In genomic region chr21:44521928-44522752, GRCh38 we compare ENCODE assay signal across 23 cellular contexts. TPM values are rescaled to one million over a fixed set of nuclear protein-coding genes. Genes with fewer than 3 reads are reported as not detected.
A peak's percentile ranks its signal among the peaks of the same experiment; 100 is the strongest.
DNase-seq lines count a peak whose midpoint lies in the region; ATAC-seq and TF ChIP-seq lines count a peak whose summit lies in the region.
"Had no signal": no experiment of that assay in that cellular context is flagged by ENCODE, and none has a peak within 500 bp of the region (broad histone marks: within the 10 kb centered on the region; RNA-seq: fewer than 3 reads in every experiment).

No MANE protein-coding gene starts in this region.

- peak; percentile 56 for DNase-seq in activated effector memory CD4-positive, alpha-beta T cell treated with anti-CD3 and anti-CD28 coated beads, Interleukin-2, amount 50 U/mL, for 16 hours
- no peak for DNase-seq in activated effector memory CD4-positive, alpha-beta T cell treated with Interleukin-2 at 50 U/mL for 16 hours
- DNase-seq in dorsolateral prefrontal cortex (peak in 6 of 10 donors; percentile 10 to 33 (median 25)), right lobe of liver (peak in 2 of 3 donors; percentile 19 to 44), transverse colon (peak; percentile 2), COR-L47 (lab: John Stamatoyannopoulos, UW) (no peak), colonic mucosa (no peak), EL (no peak)
- DNase-seq: ACHN; activated CD4-positive, alpha-beta T cell treated with anti-CD3 and anti-CD28 coated beads, Interleukin-2, amount 50 U/mL, for 4 hours; amygdala; C1 segment of cervical spinal cord; foreskin fibroblast; hippocampal formation; IMR-90; NCI-H1417; NCI-H524; RPMI8226 had no signal

- in situ Hi-C loops in transverse colon (cut with MboI; ENCODE audit: low pct_ligation_motif_present in 1 of 4, low pct_unique_long_range_greater_than_20kb in 1 of 4, low sequenced_read_pairs in 3 of 4) = loop anchor here in 1 of 4 donors (25.0 kb wide), 1 partner anchor 265 kb away; no protein-coding TSS in a partner anchor

- no peaks in the 10 kb centered on the region for H3K36me3 ChIP-seq in right lobe of liver
- no peaks in the 10 kb centered on the region for H3K36me3 ChIP-seq in transverse colon
- no peaks in the 10 kb centered on the region for H3K36me3 ChIP-seq in colonic mucosa

- H3K9ac ChIP-seq in colonic mucosa (ENCODE audit: low read depth in 2 of 2, low read length in 2 of 2) = no peak overlapping the region

- H3K27me3 ChIP-seq in dorsolateral prefrontal cortex (peaks cover 0 to 16% (median 0%) of the 10 kb centered on the region in 45 donors), right lobe of liver (no peaks in the 10 kb centered on the region), transverse colon (no peaks in the 10 kb centered on the region), colonic mucosa (no peaks in the 10 kb centered on the region)

- TF ChIP-seq POLR2A in right lobe of liver (IDR thresholded peaks at IDR 0.05) (no peak), transverse colon (IDR thresholded peaks at IDR 0.05) (no peak)

- no peaks in the 10 kb centered on the region for H3K4me1 ChIP-seq in right lobe of liver
- H3K4me1 ChIP-seq in transverse colon = no peaks in the 10 kb centered on the region
- no peaks in the 10 kb centered on the region for H3K4me1 ChIP-seq in colonic mucosa

- H3K4me3 ChIP-seq in dorsolateral prefrontal cortex (no peak overlapping the region), right lobe of liver (no peak overlapping the region), transverse colon (no peak overlapping the region), colonic mucosa (no peak overlapping the region)

- 87% methylated on average over 3 of the region's 33 CpGs for WGBS in right lobe of liver (ENCODE audit: insufficient coverage, low coverage, low lambda C conversion rate, missing lambda C conversion rate)
- WGBS in transverse colon (ENCODE audit: low coverage in 1 of 2), 2 donors = 88 to 89% methylated on average over 5 to 33 of the region's 33 CpGs

- intact Hi-C loops in dorsolateral prefrontal cortex (cut with DNase I) (loop anchor here in 1 of 2 donors (10.0 kb wide), 1 partner anchor 243 kb away; no protein-coding TSS in a partner anchor), right lobe of liver (cut with DNase I) (no loop called here), transverse colon (cut with DNase I; ENCODE audit: low total_unique reads) (no loop called here), colonic mucosa (cut with DNase I) (no loop called here)

- TF ChIP-seq CTCF in dorsolateral prefrontal cortex (IDR thresholded peaks at IDR 0.05 in 54 of 56, conservative IDR thresholded peaks at IDR 0.05 in 2 of 56; ENCODE audit: low read depth in 1 of 56, partially characterized antibody in 56 of 56) (no peak), right lobe of liver (IDR thresholded peaks at IDR 0.05) (no peak), transverse colon (IDR thresholded peaks at IDR 0.05) (no peak), colonic mucosa (IDR thresholded peaks at IDR 0.05) (no peak)

- H3K9me3 ChIP-seq in right lobe of liver (no peaks in the 10 kb centered on the region), transverse colon (no peaks in the 10 kb centered on the region), colonic mucosa (no peaks in the 10 kb centered on the region)

- no peak for TF ChIP-seq EP300 in transverse colon (IDR thresholded peaks at IDR 0.05; ENCODE audit: low read depth)

- H3K27ac ChIP-seq in dorsolateral prefrontal cortex (no peak overlapping the region), right lobe of liver (no peak overlapping the region), transverse colon (no peak overlapping the region), colonic mucosa (no peak overlapping the region)
- H3K27ac ChIP-seq: epithelial cell of prostate, HL-60 had no signal

- ATAC-seq in right lobe of liver = peak; percentile 19 to 40 (median 28)

RNA-seq across cellular contexts. Expression of gene KRTAP10-1, which starts 17.9 kb away (rescaled TPM):
- total RNA-seq in dorsolateral prefrontal cortex = under 1 TPM in 1 of 120 experiments, not detected in 119; 0.31 TPM
- not detected for total RNA-seq in right lobe of liver
- not detected for total RNA-seq in transverse colon
- total RNA-seq in colonic mucosa = not detected
- total RNA-seq: dermis microvascular lymphatic vessel endothelial cell, IMR-90, pulmonary artery endothelial cell, subcutaneous adipose tissue had no signal

RNA-seq across cellular contexts. Expression of gene KRTAP10-2, which starts 29.2 kb away (rescaled TPM):
- total RNA-seq in dorsolateral prefrontal cortex = 1 to 10 TPM in 2 of 120 experiments, under 1 TPM in 2, not detected in 116; 0.44 to 1.8 (median 1.1) TPM
- total RNA-seq in right lobe of liver = not detected
- total RNA-seq in transverse colon = not detected
- not detected for total RNA-seq in colonic mucosa
- total RNA-seq: dermis microvascular lymphatic vessel endothelial cell, IMR-90, pulmonary artery endothelial cell, subcutaneous adipose tissue had no signal

RNA-seq across cellular contexts. Expression of gene KRTAP10-3, which starts 36.5 kb away (rescaled TPM):
- total RNA-seq in dorsolateral prefrontal cortex (under 1 TPM in 3 of 120 experiments, not detected in 117; 0.53 to 0.59 (median 0.55) TPM), right lobe of liver (not detected), transverse colon (not detected), colonic mucosa (not detected)
- total RNA-seq: dermis microvascular lymphatic vessel endothelial cell, IMR-90, pulmonary artery endothelial cell, subcutaneous adipose tissue had no signal

RNA-seq across cellular contexts. Expression of gene KRTAP10-4, which starts 51.4 kb away (rescaled TPM):
- total RNA-seq in dorsolateral prefrontal cortex (not detected), right lobe of liver (not detected), transverse colon (not detected), colonic mucosa (not detected)
- total RNA-seq: dermis microvascular lymphatic vessel endothelial cell, IMR-90, pulmonary artery endothelial cell, subcutaneous adipose tissue had no signal

RNA-seq across cellular contexts. Expression of gene KRTAP10-5, which starts 58.3 kb away (rescaled TPM):
- not detected for total RNA-seq in dorsolateral prefrontal cortex
- not detected for total RNA-seq in right lobe of liver
- not detected for total RNA-seq in transverse colon
- total RNA-seq in colonic mucosa = not detected
- total RNA-seq: dermis microvascular lymphatic vessel endothelial cell, IMR-90, pulmonary artery endothelial cell, subcutaneous adipose tissue had no signal

Comparison
In these comparisons a context has a peak if more than half of its experiments do, and no peak if none do; other contexts are left out.
1. DNase-seq: peak in activated effector memory CD4-positive, alpha-beta T cell treated with anti-CD3 and anti-CD28 coated beads, Interleukin-2, amount 50 U/mL, for 16 hours (single experiment), dorsolateral prefrontal cortex (6 of 10), right lobe of liver (2 of 3) and transverse colon (single experiment); none in activated effector memory CD4-positive, alpha-beta T cell treated with Interleukin-2 at 50 U/mL for 16 hours (single experiment), COR-L47 (single experiment), colonic mucosa (single experiment) and EL (single experiment).